Comparison of ENCODE assay signal across 26 cellular contexts in the genomic region with DNA sequence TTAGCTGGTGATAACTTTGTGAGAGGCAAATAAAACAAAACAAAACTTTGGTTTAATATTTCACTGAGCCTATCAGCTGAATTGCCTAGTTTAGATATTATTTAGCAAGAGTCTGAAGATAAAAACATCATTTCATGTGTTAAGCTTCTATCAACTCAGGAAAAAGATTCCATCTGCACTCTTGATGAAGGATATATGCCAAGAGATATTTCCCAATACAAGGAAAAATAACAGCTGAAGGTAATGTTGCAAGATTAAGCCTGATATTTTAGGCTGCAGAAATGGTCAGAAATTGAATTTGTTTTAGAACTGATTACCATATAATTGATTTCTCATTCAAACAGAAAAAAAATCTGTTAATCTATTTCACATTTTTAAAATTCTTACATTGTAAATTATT.
DNase-seq lines count a peak whose midpoint lies in the region; ATAC-seq, FAIRE-seq and TF ChIP-seq lines count a peak whose summit lies in the region.
"Had no signal": no experiment of that assay in that cellular context is flagged by ENCODE, and none has a peak within 500 bp of the region (broad histone marks: within the 10 kb centered on the region; RNA-seq: fewer than 3 reads in every experiment).

No MANE protein-coding gene starts in this region.

- no peaks in the 10 kb centered on the region for H3K36me3 Mint-ChIP-seq in activated T-helper 17 cell treated with anti-CD3 and anti-CD28 coated beads, Interleukin-2, amount 50 U/mL, for 72 hours (ENCODE audit: low read depth)
- H3K36me3 Mint-ChIP-seq: CD14-positive monocyte; CD4-positive, alpha-beta memory T cell; CD4-positive, CD25-positive, alpha-beta regulatory T cell; CD8-positive, alpha-beta memory T cell had no signal

- H3K9me3 Mint-ChIP-seq in activated T-helper 17 cell treated with anti-CD3 and anti-CD28 coated beads, Interleukin-2, amount 50 U/mL, for 72 hours, result peaks cover 11% of the 10 kb centered on the region

- no peaks in the 10 kb centered on the region for H3K4me1 Mint-ChIP-seq in activated T-helper 17 cell treated with anti-CD3 and anti-CD28 coated beads, Interleukin-2, amount 50 U/mL, for 72 hours
- H3K4me1 Mint-ChIP-seq: CD14-positive monocyte; CD4-positive, alpha-beta memory T cell; CD4-positive, CD25-positive, alpha-beta regulatory T cell; CD8-positive, alpha-beta memory T cell had no signal

- BruUV-seq in HepG2 (replicated peaks; lab: Mats Ljungman, UMichigan), result no TSS peak

- intact Hi-C loops in HepG2 (cut with micrococcal nuclease; ENCODE audit: unreplicated experiment), result no loop called here
- intact Hi-C loops in right lobe of liver (cut with DNase I), result no loop called here

- no peaks in the 10 kb centered on the region for H4K20me1 ChIP-seq in HepG2 (ENCODE audit: insufficient read depth, low read length)
- H4K20me1 ChIP-seq: BLaER1 had no signal

- H3K4me3 Mint-ChIP-seq in activated T-helper 17 cell treated with anti-CD3 and anti-CD28 coated beads, Interleukin-2, amount 50 U/mL, for 72 hours, result no peak overlapping the region
- H3K4me3 Mint-ChIP-seq: CD14-positive monocyte; CD4-positive, alpha-beta memory T cell; CD4-positive, CD25-positive, alpha-beta regulatory T cell; CD8-positive, alpha-beta memory T cell had no signal

- H3K4me2 ChIP-seq in HepG2 (ENCODE audit: low read depth, low read length), result no peak overlapping the region
- H3K4me2 ChIP-seq: BLaER1 had no signal

- no peaks in the 10 kb centered on the region for H3K27me3 Mint-ChIP-seq in activated T-helper 17 cell treated with anti-CD3 and anti-CD28 coated beads, Interleukin-2, amount 50 U/mL, for 72 hours
- H3K27me3 Mint-ChIP-seq: CD4-positive, alpha-beta memory T cell; CD4-positive, CD25-positive, alpha-beta regulatory T cell had no signal

- H3K36me3 ChIP-seq in liver (ENCODE audit: control insufficient read depth in 4 of 4, insufficient read depth in 3 of 4, low read depth in 1 of 4, low read length in 3 of 4) (no peaks in the 10 kb centered on the region), HepG2 (replicated peaks in 1 of 2; ENCODE audit: control insufficient read depth in 1 of 2, insufficient read depth in 2 of 2, low read length in 2 of 2) (no peaks in the 10 kb centered on the region), right lobe of liver (no peaks in the 10 kb centered on the region)
- H3K36me3 ChIP-seq: BE2C, BLaER1 had no signal

- no peak for DNase-seq in HepG2 (ENCODE audit: low spot score)
- peak; percentile 24 for DNase-seq in amniotic epithelial cell (ENCODE audit: low read depth)
- no peak for DNase-seq in right lobe of liver
- DNase-seq in SIG-M5 treated with dmso at 0.1 percent for 504 hours (lab: John Stamatoyannopoulos, UW; ENCODE audit: unreplicated experiment), result no peak
- DNase-seq: ACHN; BE2C; C1 segment of cervical spinal cord; CD4-positive, alpha-beta memory T cell; CD4-positive, CD25-positive, alpha-beta regulatory T cell; CD8-positive, alpha-beta memory T cell; COR-L47; DMS 273 treated with DMSO at 0.1 percent for 48 hours; DMS153; DMS53; DMS79; DND-41; EL; GDM1 had no signal

- H3K4me3 ChIP-seq in liver (ENCODE audit: low read depth in 1 of 3, low read length in 3 of 3) (no peak overlapping the region), HepG2 (replicated peaks in 1 of 3; ENCODE audit: insufficient read depth in 1 of 3, low read depth in 2 of 3, low read length in 3 of 3) (no peak overlapping the region), right lobe of liver (no peak overlapping the region)
- H3K4me3 ChIP-seq: BLaER1, GM12878 had no signal

- CTCF ChIA-PET in HepG2 (lab: Yijun Ruan, JAX; ENCODE audit: low intra/inter-chr PET ratio, low total read pairs), result no interaction called here

- peak in 1 of 2 donors; percentile 11 for TF ChIP-seq RAD21 in liver (IDR thresholded peaks at IDR 0.05)
- no peak for TF ChIP-seq RAD21 in HepG2 (CRISPR knock-in tag; IDR thresholded peaks at IDR 0.05)

- H3K27me3 ChIP-seq in liver (ENCODE audit: control insufficient read depth in 4 of 4, insufficient read depth in 4 of 4, low read length in 3 of 4), result no peaks in the 10 kb centered on the region
- no peaks in the 10 kb centered on the region for H3K27me3 ChIP-seq in HepG2 (ENCODE audit: control insufficient read depth in 1 of 2, insufficient read depth in 2 of 2, low read length in 2 of 2)
- H3K27me3 ChIP-seq in right lobe of liver, result no peaks in the 10 kb centered on the region
- H3K27me3 ChIP-seq: BE2C, BLaER1 had no signal

- POLR2A ChIA-PET in HepG2 (lab: Yijun Ruan, JAX), result no interaction called here

- in situ Hi-C loops in HepG2 (cut with HindIII; ENCODE audit: extremely low pct_ligation_motif_present, low pct_unique_long_range_greater_than_20kb), result no loop called here

- no peak overlapping the region for H2AFZ ChIP-seq in HepG2 (ENCODE audit: low read length)

- H3K9me3 ChIP-seq in liver (ENCODE audit: control insufficient read depth in 4 of 4, low read length in 3 of 4), result no peaks in the 10 kb centered on the region
- no peaks in the 10 kb centered on the region for H3K9me3 ChIP-seq in HepG2 (ENCODE audit: low read length)
- H3K9me3 ChIP-seq in right lobe of liver, result no peaks in the 10 kb centered on the region
- H3K9me3 ChIP-seq: BE2C, BLaER1 had no signal

- H3K9ac ChIP-seq in liver (ENCODE audit: low read depth in 1 of 2, low read length in 2 of 2) (no peak overlapping the region), HepG2 (ENCODE audit: insufficient read depth, low read depth, low read length) (no peak overlapping the region)
- H3K9ac ChIP-seq: BLaER1 had no signal

- TF ChIP-seq EP300 in HepG2 (IDR thresholded peaks at IDR 0.05; ENCODE audit: low read depth in 2 of 2, low read length in 2 of 2) (no peak), HepG2 (CRISPR knock-in tag; IDR thresholded peaks at IDR 0.05; ENCODE audit: borderline replicate concordance) (no peak)

- no peak overlapping the region for H3K27ac Mint-ChIP-seq in activated T-helper 17 cell treated with anti-CD3 and anti-CD28 coated beads, Interleukin-2, amount 50 U/mL, for 72 hours
- H3K27ac Mint-ChIP-seq: CD14-positive monocyte; CD4-positive, alpha-beta memory T cell; CD4-positive, CD25-positive, alpha-beta regulatory T cell; CD8-positive, alpha-beta memory T cell had no signal

- no peaks in the 10 kb centered on the region for H3K79me2 ChIP-seq in HepG2 (ENCODE audit: insufficient read depth, low read length)

- no peak for FAIRE-seq in HepG2 (lab: Jason Lieb, UNC)
- FAIRE-seq: GM12878, GM12892, GM18507 had no signal

- H3K4me1 ChIP-seq in liver (ENCODE audit: control insufficient read depth in 4 of 4, insufficient read depth in 4 of 4, low read length in 3 of 4) (no peaks in the 10 kb centered on the region), HepG2 (ENCODE audit: insufficient read depth, low read length) (no peaks in the 10 kb centered on the region), right lobe of liver (peaks cover 0 to 7% (median 0%) of the 10 kb centered on the region in 4 donors)
- H3K4me1 ChIP-seq: BE2C, BLaER1 had no signal

- TF ChIP-seq CTCF in liver (IDR thresholded peaks at IDR 0.05; ENCODE audit: low read depth, low read length, missing input control), result no peak
- TF ChIP-seq CTCF in HepG2 (CRISPR knock-in tag; IDR thresholded peaks at IDR 0.05), result no peak
- no peak for TF ChIP-seq CTCF in right lobe of liver (IDR thresholded peaks at IDR 0.05)

- TF ChIP-seq POLR2A in HepG2 (IDR thresholded peaks at IDR 0.05; ENCODE audit: insufficient read depth in 1 of 2, low read depth in 2 of 2, low read length in 2 of 2) (no peak), right lobe of liver (IDR thresholded peaks at IDR 0.05) (no peak)

- ATAC-seq in HepG2, result no peak
- peak in 3 of 4 donors; percentile 34 to 64 (median 57) for ATAC-seq in right lobe of liver
- no peak for ATAC-seq in activated T-helper 17 cell treated with anti-CD3 and anti-CD28 coated beads, Interleukin-2, amount 50 U/mL, for 72 hours (replicated peaks)
- ATAC-seq: GM12878 had no signal

- H3K27ac ChIP-seq in liver (ENCODE audit: low read depth in 1 of 2, low read length in 2 of 2) (no peak overlapping the region), HepG2 (ENCODE audit: extremely low read length, insufficient read depth, low read length) (no peak overlapping the region), right lobe of liver (no peak overlapping the region)
- H3K27ac ChIP-seq: 22Rv1, BLaER1 had no signal

TF ChIP-seq in liver, 16 proteins besides CTCF, POLR2A, EP300 and RAD21:
- TF ChIP-seq ZBTB33 (IDR thresholded peaks at IDR 0.05) (no peak), FOXA1 (IDR thresholded peaks at IDR 0.05) (no peak), RXRA (IDR thresholded peaks at IDR 0.05) (no peak), HNF4A (conservative IDR thresholded peaks at IDR 0.05) (peak; percentile 15 to 23)

TF ChIP-seq in HepG2, 621 proteins besides CTCF, POLR2A, EP300 and RAD21 (continues in another document):
- TF ChIP-seq ZNF724P (CRISPR knock-in tag; IDR thresholded peaks at IDR 0.05; ENCODE audit: borderline replicate concordance), result no peak
- no peak for TF ChIP-seq ZNF234 (CRISPR knock-in tag; conservative IDR thresholded peaks at IDR 0.05)
- no peak for TF ChIP-seq ZNF225 (CRISPR knock-in tag; IDR thresholded peaks at IDR 0.05)
- TF ChIP-seq HNRNPL (IDR thresholded peaks at IDR 0.05; ENCODE audit: low read depth, low read length), result no peak
- TF ChIP-seq ZNF768 (CRISPR knock-in tag; IDR thresholded peaks at IDR 0.05), result no peak
- TF ChIP-seq, protein P1, sequence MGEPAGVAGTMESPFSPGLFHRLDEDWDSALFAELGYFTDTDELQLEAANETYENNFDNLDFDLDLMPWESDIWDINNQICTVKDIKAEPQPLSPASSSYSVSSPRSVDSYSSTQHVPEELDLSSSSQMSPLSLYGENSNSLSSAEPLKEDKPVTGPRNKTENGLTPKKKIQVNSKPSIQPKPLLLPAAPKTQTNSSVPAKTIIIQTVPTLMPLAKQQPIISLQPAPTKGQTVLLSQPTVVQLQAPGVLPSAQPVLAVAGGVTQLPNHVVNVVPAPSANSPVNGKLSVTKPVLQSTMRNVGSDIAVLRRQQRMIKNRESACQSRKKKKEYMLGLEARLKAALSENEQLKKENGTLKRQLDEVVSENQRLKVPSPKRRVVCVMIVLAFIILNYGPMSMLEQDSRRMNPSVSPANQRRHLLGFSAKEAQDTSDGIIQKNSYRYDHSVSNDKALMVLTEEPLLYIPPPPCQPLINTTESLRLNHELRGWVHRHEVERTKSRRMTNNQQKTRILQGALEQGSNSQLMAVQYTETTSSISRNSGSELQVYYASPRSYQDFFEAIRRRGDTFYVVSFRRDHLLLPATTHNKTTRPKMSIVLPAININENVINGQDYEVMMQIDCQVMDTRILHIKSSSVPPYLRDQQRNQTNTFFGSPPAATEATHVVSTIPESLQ (CRISPR knock-in tag; conservative IDR thresholded peaks at IDR 0.05), result no peak

Comparison
In these comparisons a context has a peak if more than half of its experiments do, and no peak if none do; other contexts are left out.
1. ATAC-seq: peak in right lobe of liver (3 of 4); none in HepG2 (single experiment) and activated T-helper 17 cell treated with anti-CD3 and anti-CD28 coated beads, Interleukin-2, amount 50 U/mL, for 72 hours (single experiment).